1 cellular context compared by ENCODE assay signal in the genomic region with DNA sequence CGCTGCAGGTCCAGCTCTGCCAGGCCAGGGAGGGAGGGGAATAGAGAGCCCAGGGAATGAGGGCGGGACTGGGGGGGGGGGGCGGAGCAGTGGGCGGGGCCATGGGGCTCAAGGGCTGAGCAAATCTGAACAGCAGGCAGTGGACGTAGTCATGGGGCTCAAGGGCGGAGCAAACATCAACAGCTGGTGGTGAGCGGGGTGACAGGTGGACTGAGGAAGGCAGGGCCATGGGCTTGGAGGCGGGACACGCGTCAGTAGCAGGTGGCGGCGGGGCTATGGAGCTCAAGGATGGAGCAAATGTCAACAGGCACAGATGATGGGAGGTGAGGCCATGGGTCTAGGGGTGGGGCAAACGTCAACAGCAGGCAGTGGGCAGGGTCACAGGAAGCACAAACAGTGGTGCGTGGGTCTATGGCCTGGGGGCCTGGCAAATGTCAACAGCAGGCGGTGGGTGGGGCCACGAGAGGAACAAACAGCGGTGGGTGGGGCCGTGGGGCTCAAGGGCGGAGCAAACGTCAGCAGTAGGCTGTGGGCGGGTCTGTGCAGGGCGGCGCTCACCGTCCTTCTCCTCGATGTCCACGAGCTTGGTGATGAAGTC.
TF ChIP-seq lines count a peak whose summit lies in the region.

No MANE protein-coding gene starts in this region.

TF ChIP-seq in SK-N-SH, 30 proteins besides CTCF, POLR2A, EP300 and RAD21 (continued from another document):
- TF ChIP-seq, protein P1, sequence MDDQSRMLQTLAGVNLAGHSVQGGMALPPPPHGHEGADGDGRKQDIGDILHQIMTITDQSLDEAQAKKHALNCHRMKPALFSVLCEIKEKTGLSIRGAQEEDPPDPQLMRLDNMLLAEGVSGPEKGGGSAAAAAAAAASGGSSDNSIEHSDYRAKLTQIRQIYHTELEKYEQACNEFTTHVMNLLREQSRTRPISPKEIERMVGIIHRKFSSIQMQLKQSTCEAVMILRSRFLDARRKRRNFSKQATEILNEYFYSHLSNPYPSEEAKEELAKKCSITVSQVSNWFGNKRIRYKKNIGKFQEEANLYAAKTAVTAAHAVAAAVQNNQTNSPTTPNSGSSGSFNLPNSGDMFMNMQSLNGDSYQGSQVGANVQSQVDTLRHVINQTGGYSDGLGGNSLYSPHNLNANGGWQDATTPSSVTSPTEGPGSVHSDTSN (IDR thresholded peaks at IDR 0.05) = peak; percentile 37
- TF ChIP-seq SIN3A (IDR thresholded peaks at IDR 0.05; ENCODE audit: borderline replicate concordance, low read depth, low read length) = 0 out of 2 replicates have a peak, but pooled peaks have one; percentile 71
